ENCODE assay signal across 8 cellular contexts in the genomic region with DNA sequence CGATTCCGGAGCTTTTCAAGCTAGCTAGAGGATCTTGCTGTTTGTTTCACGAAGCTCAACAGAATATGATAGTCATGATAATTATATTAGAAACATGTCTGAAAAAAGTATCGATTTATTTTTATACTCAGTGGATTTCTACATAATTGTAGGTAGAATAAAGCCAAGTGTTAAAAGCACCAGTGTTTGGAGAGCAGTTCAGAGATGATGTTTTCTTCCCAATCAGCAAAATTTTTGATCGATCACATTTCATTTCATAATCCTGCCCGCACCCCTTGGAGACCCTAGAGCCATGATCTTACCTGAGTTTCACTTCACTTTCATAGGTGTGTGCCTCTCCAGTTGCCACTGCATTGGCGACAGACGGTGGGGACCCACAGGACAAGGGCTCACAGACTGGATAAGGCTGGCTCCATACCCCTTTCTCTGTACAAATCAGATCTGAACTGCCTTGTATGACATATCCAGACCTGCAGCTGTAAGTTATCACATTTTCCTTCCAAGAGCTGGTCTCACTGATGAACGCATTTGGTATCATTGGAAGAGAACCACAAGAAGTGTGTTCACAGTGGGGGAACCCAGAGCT.
"Had no signal": no experiment of that assay in that cellular context is flagged by ENCODE, and none has a peak within 500 bp of the region (broad histone marks: within the 10 kb centered on the region; RNA-seq: fewer than 3 reads in every experiment).

No MANE protein-coding gene starts in this region.

- DNase-seq: GDM1, GF-D8 had no signal

- FAIRE-seq: G401.6, GM12878, GM12891, GM12892, GM18507, GM19239 had no signal

- H3K4me3 ChIP-seq: GM12878 had no signal

- ATAC-seq: GM12878 had no signal
